Comparison of ENCODE assay signal across 16 cellular contexts in genomic region chr16:89277049-89277448, GRCh38.
"Had no signal": no experiment of that assay in that cellular context is flagged by ENCODE, and none has a peak within 500 bp of the region (broad histone marks: within the 10 kb centered on the region; RNA-seq: fewer than 3 reads in every experiment).

No MANE protein-coding gene starts in this region.

- DNase-seq: activated B cell treated with CpG ODN at 0.5 μM for 24 hours; activated CD4-positive, alpha-beta T cell treated with anti-CD3 and anti-CD28 coated beads, Interleukin-2, amount 50 U/mL, for 1 hour; activated gamma-delta T cell; activated T-cell treated with anti-CD3 and anti-CD28 coated beads, Interleukin-2, amount 50 U/mL, for 24 hours; central memory CD4-positive, alpha-beta T cell; cortex of kidney; effector CD8-positive, alpha-beta T cell; hypothalamus; naive B cell; sigmoid colon; stimulated activated CD4-positive, alpha-beta T cell treated with anti-CD3 and anti-CD28 coated beads, Interleukin-12 subunit alpha, Interleukin-12 subunit beta, amount 100 ng/mL, for 4 hours; stimulated activated naive CD8-positive, alpha-beta T cell treated with anti-CD3 and anti-CD28 coated beads, Interleukin-15, Interleukin-2, amounts not matched to agents 100 U/mL and 50 U/mL, for 24 hours had no signal

- ATAC-seq: stimulated activated naive CD8-positive, alpha-beta T cell treated with anti-CD3 and anti-CD28 coated beads, Interleukin-15, Interleukin-2, amounts not matched to agents 100 U/mL and 50 U/mL, for 24 hours; upper lobe of right lung had no signal

- H3K4me1 ChIP-seq: sigmoid colon, suprapubic skin, upper lobe of right lung had no signal

- H3K9me3 Mint-ChIP-seq: activated B cell treated with CpG ODN at 0.5 μM for 24 hours; activated T-cell treated with anti-CD3 and anti-CD28 coated beads, Interleukin-2, amount 50 U/mL, for 24 hours; naive B cell had no signal

- H3K27me3 Mint-ChIP-seq: activated B cell treated with CpG ODN at 0.5 μM for 24 hours; activated T-cell treated with anti-CD3 and anti-CD28 coated beads, Interleukin-2, amount 50 U/mL, for 24 hours; naive B cell; progenitor cell of endocrine pancreas had no signal

- H3K27me3 ChIP-seq: sigmoid colon, suprapubic skin, upper lobe of right lung had no signal

- H3K4me3 Mint-ChIP-seq: activated B cell treated with CpG ODN at 0.5 μM for 24 hours; activated T-cell treated with anti-CD3 and anti-CD28 coated beads, Interleukin-2, amount 50 U/mL, for 24 hours; naive B cell had no signal

- H3K27ac ChIP-seq: sigmoid colon, suprapubic skin, upper lobe of right lung had no signal

- H3K27ac Mint-ChIP-seq: activated B cell treated with CpG ODN at 0.5 μM for 24 hours; activated T-cell treated with anti-CD3 and anti-CD28 coated beads, Interleukin-2, amount 50 U/mL, for 24 hours; progenitor cell of endocrine pancreas had no signal

- H3K4me3 ChIP-seq: lung, sigmoid colon, suprapubic skin, upper lobe of right lung had no signal

- H3K4me1 Mint-ChIP-seq: activated B cell treated with CpG ODN at 0.5 μM for 24 hours had no signal

- H3K9me3 ChIP-seq: sigmoid colon, suprapubic skin, upper lobe of right lung had no signal
